ENCODE assay signal across 14 cellular contexts in the genomic region with DNA sequence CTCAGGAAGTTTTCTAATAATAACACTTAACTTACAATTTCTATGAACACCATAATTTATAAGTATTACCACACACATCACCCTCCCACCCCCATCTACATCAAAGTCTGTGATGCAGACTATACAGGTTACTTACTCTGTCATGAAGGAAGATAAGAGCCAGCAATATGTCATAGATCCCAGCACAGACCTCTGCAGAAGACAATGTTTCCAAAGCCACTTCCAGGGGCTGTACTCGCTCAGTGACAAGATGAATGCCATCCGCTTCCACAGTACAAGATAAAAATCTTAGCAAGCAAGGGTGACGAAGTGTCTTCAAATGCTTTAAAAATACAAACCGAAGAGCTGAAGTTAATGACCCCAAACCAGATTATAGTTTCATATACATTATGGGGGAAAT.
"Had no signal": no experiment of that assay in that cellular context is flagged by ENCODE, and none has a peak within 500 bp of the region (broad histone marks: within the 10 kb centered on the region; RNA-seq: fewer than 3 reads in every experiment).

No MANE protein-coding gene starts in this region.

- H3K27me3 Mint-ChIP-seq: activated naive CD8-positive, alpha-beta T cell treated with anti-CD3 and anti-CD28 coated beads, Interleukin-2, amount 10 ng/mL, durations not matched to agents 7 days and 5 days; progenitor cell of endocrine pancreas had no signal

- ATAC-seq: body of pancreas; lower lobe of right lung; stimulated activated naive CD8-positive, alpha-beta T cell treated with anti-CD3 and anti-CD28 coated beads, Interleukin-15, Interleukin-2, amounts not matched to agents 100 U/mL and 50 U/mL, for 24 hours had no signal

- H3K4me3 Mint-ChIP-seq: activated naive CD8-positive, alpha-beta T cell treated with anti-CD3 and anti-CD28 coated beads, Interleukin-2, amount 10 ng/mL, durations not matched to agents 7 days and 5 days; activated T-helper 1 cell treated with anti-CD3 and anti-CD28 coated beads, Interleukin-12 subunit alpha, Interleukin-12 subunit beta, Interleukin-2, Interleukin-4 antibody, amounts not matched to agents 30 ng/mL and 10 ng/mL and 1 ng/mL, durations not matched to agents 14 hours and 24 hours and 36 hours had no signal

- DNase-seq: activated CD4-positive, alpha-beta T cell treated with anti-CD3 and anti-CD28 coated beads for 1 hour; activated CD4-positive, alpha-beta T cell treated with anti-CD3 and anti-CD28 coated beads, Interleukin-2, amount 50 U/mL, for 4 hours; activated naive CD8-positive, alpha-beta T cell treated with anti-CD3 and anti-CD28 coated beads, Interleukin-2, amount 10 ng/mL, durations not matched to agents 7 days and 5 days; body of pancreas; caudate nucleus; lower lobe of right lung; midbrain; stimulated activated naive CD8-positive, alpha-beta T cell treated with anti-CD3 and anti-CD28 coated beads, Interleukin-15, Interleukin-2, amounts not matched to agents 100 U/mL and 50 U/mL, for 24 hours; substantia nigra; T-helper 1 cell; T1000; WERI-Rb-1 had no signal

- H3K9me3 Mint-ChIP-seq: activated naive CD8-positive, alpha-beta T cell treated with anti-CD3 and anti-CD28 coated beads, Interleukin-2, amount 10 ng/mL, durations not matched to agents 7 days and 5 days; activated T-helper 1 cell treated with anti-CD3 and anti-CD28 coated beads, Interleukin-12 subunit alpha, Interleukin-12 subunit beta, Interleukin-2, Interleukin-4 antibody, amounts not matched to agents 30 ng/mL and 10 ng/mL and 1 ng/mL, durations not matched to agents 14 hours and 24 hours and 36 hours had no signal

- H3K27ac Mint-ChIP-seq: activated naive CD8-positive, alpha-beta T cell treated with anti-CD3 and anti-CD28 coated beads, Interleukin-2, amount 10 ng/mL, durations not matched to agents 7 days and 5 days; activated T-helper 1 cell treated with anti-CD3 and anti-CD28 coated beads, Interleukin-12 subunit alpha, Interleukin-12 subunit beta, Interleukin-2, Interleukin-4 antibody, amounts not matched to agents 30 ng/mL and 10 ng/mL and 1 ng/mL, durations not matched to agents 14 hours and 24 hours and 36 hours; progenitor cell of endocrine pancreas had no signal
